Comparison of ENCODE assay signal across 14 cellular contexts in the genomic region with DNA sequence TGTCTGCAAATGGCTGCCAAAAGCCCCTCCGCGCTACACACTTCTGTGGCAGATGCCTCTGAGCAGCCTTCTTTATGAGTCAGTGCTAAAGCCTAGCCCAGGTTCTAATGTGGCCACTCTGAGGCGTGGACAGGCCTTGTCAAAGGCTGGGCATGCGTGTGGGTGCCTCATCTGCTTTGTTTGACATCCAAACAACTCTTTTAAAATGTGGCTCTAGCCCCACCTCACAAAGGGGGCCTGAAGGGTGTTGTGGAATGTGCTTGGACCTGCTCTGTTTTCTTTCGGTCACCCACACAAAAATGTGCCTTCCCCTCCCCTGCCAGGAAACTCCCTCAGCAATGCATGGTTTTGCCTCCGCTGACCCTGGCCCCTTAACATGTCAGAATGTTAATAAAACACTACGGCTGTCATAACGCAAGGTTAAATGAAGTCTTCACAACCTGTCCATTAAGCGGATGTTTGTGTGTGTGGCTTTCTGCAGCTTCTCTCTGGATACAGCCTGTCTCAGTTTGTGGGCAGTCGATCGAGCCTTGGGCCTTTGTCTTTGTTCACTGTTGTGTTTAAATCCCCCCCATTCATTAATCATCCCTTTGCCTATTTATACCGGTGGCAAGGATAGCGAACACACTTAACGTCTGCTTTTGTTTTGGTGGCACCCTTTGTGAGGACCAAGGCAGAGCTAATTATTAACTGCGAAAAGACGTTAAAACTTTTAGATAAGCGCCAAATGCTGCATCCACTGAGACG.
DNase-seq lines count a peak whose midpoint lies in the region; FAIRE-seq and TF ChIP-seq lines count a peak whose summit lies in the region.
"Had no signal": no experiment of that assay in that cellular context is flagged by ENCODE, and none has a peak within 500 bp of the region (broad histone marks: within the 10 kb centered on the region; RNA-seq: fewer than 3 reads in every experiment).

No MANE protein-coding gene starts in this region.

- no peak overlapping the region for H3K9ac ChIP-seq in colonic mucosa (ENCODE audit: low read depth in 2 of 2, low read length in 2 of 2)

- H3K4me1 ChIP-seq in colonic mucosa (no peaks in the 10 kb centered on the region), PC-9 (replicated peaks; ENCODE audit: insufficient read depth) (no peaks in the 10 kb centered on the region)

- peak; percentile 59 for DNase-seq in HTR-8/SVneo (ENCODE audit: insufficient read length, low spot score)
- peak; percentile 94 for DNase-seq in astrocyte of the hippocampus (ENCODE audit: low read depth, low spot score)
- peak; percentile 83 for DNase-seq in kidney epithelial cell (ENCODE audit: low read depth)
- DNase-seq in retina: peak; percentile 84
- DNase-seq in colonic mucosa: no peak
- no peak for DNase-seq in activated CD4-positive, CD25-positive, alpha-beta regulatory T cell treated with anti-CD3 and anti-CD28 coated beads, Interleukin-2, amount 50 U/mL, for 72 hours
- no peak for DNase-seq in NCI-H2196 treated with DMSO at 0.1 percent for 48 hours (lab: John Stamatoyannopoulos, UW; ENCODE audit: unreplicated experiment)
- DNase-seq in PC-9: no peak
- DNase-seq: activated effector memory CD4-positive, alpha-beta T cell treated with anti-CD3 and anti-CD28 coated beads, Interleukin-2, amount 50 U/mL, for 16 hours; COR-L47; dermis blood vessel endothelial cell had no signal

- no TSS peak for BruUV-seq in PC-9 (replicated peaks; lab: Mats Ljungman, UMichigan)

- intact Hi-C loops in colonic mucosa (cut with DNase I): no loop called here
- intact Hi-C loops in PC-9 (cut with micrococcal nuclease; ENCODE audit: unreplicated experiment): no loop called here

- no peak for TF ChIP-seq CTCF in kidney epithelial cell (IDR thresholded peaks at IDR 0.05; ENCODE audit: insufficient read depth, low read length, poor library complexity, severe bottlenecking)
- TF ChIP-seq CTCF in colonic mucosa (IDR thresholded peaks at IDR 0.05): no peak
- no peak for TF ChIP-seq CTCF in PC-9 (conservative IDR thresholded peaks at IDR 0.05)

- no peaks in the 10 kb centered on the region for H3K9me2 ChIP-seq in PC-9 (ENCODE audit: insufficient read depth)

- H3K27ac ChIP-seq in colonic mucosa (no peak overlapping the region), PC-9 (no peak overlapping the region)

- H3K4me2 ChIP-seq in PC-9: no peak overlapping the region

- H3K36me3 ChIP-seq in kidney epithelial cell (ENCODE audit: control insufficient read depth, insufficient read depth, low read length) (no peaks in the 10 kb centered on the region), colonic mucosa (no peaks in the 10 kb centered on the region), PC-9 (ENCODE audit: low read depth) (no peaks in the 10 kb centered on the region)

- CTCF ChIA-PET in PC-9 (lab: Charles Lee): no interaction called here

- POLR2A ChIA-PET in PC-9 (lab: Charles Lee; ENCODE audit: unreplicated experiment): no interaction called here

- H3K9me3 ChIP-seq in colonic mucosa (no peaks in the 10 kb centered on the region), PC-9 (ENCODE audit: insufficient read depth, low read depth) (no peaks in the 10 kb centered on the region)

- peak; percentile 77 for FAIRE-seq in HTR-8/SVneo (lab: Jason Lieb, UNC)
- FAIRE-seq: GM18507, keratinocyte had no signal

- no peaks in the 10 kb centered on the region for H3K79me2 ChIP-seq in PC-9 (ENCODE audit: low read depth)

- H2AFZ ChIP-seq in PC-9: no peak overlapping the region

- no peak overlapping the region for H3K4me3 ChIP-seq in kidney epithelial cell (ENCODE audit: low read depth, low read length)
- H3K4me3 ChIP-seq in colonic mucosa: no peak overlapping the region
- H3K4me3 ChIP-seq in PC-9: no peak overlapping the region
- H3K4me3 ChIP-seq: skin epidermis had no signal

- no peaks in the 10 kb centered on the region for H4K20me1 ChIP-seq in PC-9 (ENCODE audit: insufficient read depth)

- no peaks in the 10 kb centered on the region for H3F3A ChIP-seq in PC-9 (ENCODE audit: insufficient read depth, low read depth)

- H3K27me3 ChIP-seq in kidney epithelial cell (ENCODE audit: control insufficient read depth, insufficient read depth, low read length) (no peaks in the 10 kb centered on the region), colonic mucosa (no peaks in the 10 kb centered on the region), PC-9 (ENCODE audit: insufficient read depth, low read depth) (no peaks in the 10 kb centered on the region)

Comparison
In these comparisons a context has a peak if more than half of its experiments do, and no peak if none do; other contexts are left out.
1. DNase-seq: peak in HTR-8/SVneo (single experiment), astrocyte of the hippocampus (single experiment), kidney epithelial cell (single experiment) and retina (single experiment); none in colonic mucosa (single experiment), activated CD4-positive, CD25-positive, alpha-beta regulatory T cell treated with anti-CD3 and anti-CD28 coated beads, Interleukin-2, amount 50 U/mL, for 72 hours (single experiment), NCI-H2196 treated with DMSO at 0.1 percent for 48 hours (single experiment) and PC-9 (0 of 2).